8 cellular contexts compared by ENCODE assay signal in the genomic region with DNA sequence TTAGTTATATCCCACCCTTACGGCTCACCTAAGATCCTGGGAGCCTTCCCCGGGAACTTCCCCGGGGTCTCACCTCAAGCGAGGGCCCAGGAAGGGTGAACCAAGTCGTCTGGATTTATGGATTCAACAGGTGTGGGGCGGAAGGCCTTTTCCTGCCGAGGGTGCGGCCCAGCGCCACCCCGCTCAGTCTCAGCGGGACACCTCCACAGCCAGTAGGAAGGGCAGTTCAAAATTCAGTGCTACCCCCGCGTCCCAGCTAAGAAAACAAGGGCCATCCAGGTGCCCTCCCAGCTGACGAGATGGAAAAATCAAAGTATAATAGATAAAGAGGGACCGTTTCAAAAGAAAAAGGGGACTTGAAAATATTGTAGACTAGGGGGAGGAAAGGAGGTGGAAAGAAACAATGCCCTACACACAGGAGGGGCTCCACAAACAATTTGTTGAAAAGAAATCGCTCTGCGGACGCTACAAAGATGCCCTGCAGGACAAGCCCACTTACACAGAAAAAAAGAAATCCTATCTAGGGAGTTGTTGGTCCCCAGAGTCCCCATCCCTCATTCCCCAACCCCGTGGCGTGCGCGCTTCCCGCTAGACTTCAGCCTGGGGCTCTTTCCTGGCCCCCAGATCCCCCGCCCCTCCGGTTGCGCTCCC. TPM values are rescaled to one million over a fixed set of nuclear protein-coding genes. Genes with fewer than 3 reads are reported as not detected.
A peak's percentile ranks its signal among the peaks of the same experiment; 100 is the strongest.
DNase-seq lines count a peak whose midpoint lies in the region; ATAC-seq, FAIRE-seq and TF ChIP-seq lines count a peak whose summit lies in the region.

No MANE protein-coding gene starts in this region.

- H3K27ac ChIP-seq in SJCRH30 (peak overlapping the region; percentile 56), esophagus muscularis mucosa (replicated peaks in 1 of 4) (peak overlapping the region; percentile 89 to 97 (median 96))

- H3K4me3 ChIP-seq in SJCRH30 (peak overlapping the region; percentile 95), esophagus muscularis mucosa (peak overlapping the region; percentile 68 to 95 (median 80))

- H3K27ac Mint-ChIP-seq in progenitor cell of endocrine pancreas = peak overlapping the region; percentile 94

- intact Hi-C loops in esophagus muscularis mucosa (cut with DNase I) = loop anchor here (2.0 kb wide), 1 partner anchor 33 kb away; no protein-coding TSS in a partner anchor

- DNase-seq in GM12891 (ENCODE audit: insufficient read length, low spot score) = no peak
- peak; percentile 44 to 55 for DNase-seq in SJCRH30
- DNase-seq in esophagus muscularis mucosa (ENCODE audit: extremely low spot score) = no peak
- DNase-seq in progenitor cell of endocrine pancreas (ENCODE audit: low spot score, unreplicated experiment) = no peak
- no peak for DNase-seq in kidney glomerular epithelial cell (lab: John Stamatoyannopoulos, UW)
- no peak for DNase-seq in NCI-H2196 (lab: John Stamatoyannopoulos, UW; ENCODE audit: unreplicated experiment)
- no peak for DNase-seq in activated CD8-positive, alpha-beta memory T cell treated with anti-CD3 and anti-CD28 coated beads for 24 hours

- peaks cover 28% of the 10 kb centered on the region for H3K27me3 Mint-ChIP-seq in progenitor cell of endocrine pancreas

- FAIRE-seq in GM12891 (lab: Jason Lieb, UNC) = peak; percentile 55

- H3K4me1 Mint-ChIP-seq in progenitor cell of endocrine pancreas (ENCODE audit: low read depth) = peaks cover 28% of the 10 kb centered on the region

- H3K9me3 ChIP-seq in SJCRH30 (replicated peaks) (no peaks in the 10 kb centered on the region), esophagus muscularis mucosa (no peaks in the 10 kb centered on the region)

- no peak for TF ChIP-seq EP300 in esophagus muscularis mucosa (IDR thresholded peaks at IDR 0.05)

- TF ChIP-seq CTCF in esophagus muscularis mucosa (IDR thresholded peaks at IDR 0.05) = no peak
- TF ChIP-seq CTCF in progenitor cell of endocrine pancreas (IDR thresholded peaks at IDR 0.05; ENCODE audit: unreplicated experiment) = no peak

- no peak for ATAC-seq in GM21717 (IDR thresholded peaks at IDR 0.05; ENCODE audit: unreplicated experiment)

- no peak for TF ChIP-seq POLR2A in GM12891 (IDR thresholded peaks at IDR 0.05; ENCODE audit: low read depth, low read length)
- TF ChIP-seq POLR2A in esophagus muscularis mucosa (IDR thresholded peaks at IDR 0.05; ENCODE audit: low read depth) = no peak

- peaks cover 4% of the 10 kb centered on the region for H3K36me3 Mint-ChIP-seq in progenitor cell of endocrine pancreas (ENCODE audit: insufficient read depth)

- no peaks in the 10 kb centered on the region; the same call in 1 of the 2 replicates for H3K36me3 ChIP-seq in SJCRH30
- peaks cover 0 to 6% (median 1%) of the 10 kb centered on the region in 4 donors for H3K36me3 ChIP-seq in esophagus muscularis mucosa

- H3K4me3 Mint-ChIP-seq in progenitor cell of endocrine pancreas (ENCODE audit: low read depth) = peak overlapping the region; percentile 81

- H3K27me3 ChIP-seq in SJCRH30 (no peaks in the 10 kb centered on the region), esophagus muscularis mucosa (no peaks in the 10 kb centered on the region)

- H3K4me1 ChIP-seq in SJCRH30 = peaks cover 27% of the 10 kb centered on the region
- H3K4me1 ChIP-seq in esophagus muscularis mucosa = peaks cover 26 to 71% (median 46%) of the 10 kb centered on the region in 4 donors

- no peaks in the 10 kb centered on the region for H3K9me3 Mint-ChIP-seq in progenitor cell of endocrine pancreas (ENCODE audit: low read depth)

- WGBS in esophagus muscularis mucosa = 44% methylated on average over 25 of the region's 26 CpGs

TF ChIP-seq in GM12891, 5 proteins besides CTCF, POLR2A, EP300 and RAD21:
- TF ChIP-seq POU2F2 (IDR thresholded peaks at IDR 0.05; ENCODE audit: low read depth, low read length) (no peak), TAF1 (IDR thresholded peaks at IDR 0.05; ENCODE audit: low read depth, low read length) (no peak), PAX5 (IDR thresholded peaks at IDR 0.05; ENCODE audit: insufficient read depth, low read length, severe bottlenecking) (no peak), POLR2AphosphoS5 (IDR thresholded peaks at IDR 0.05; ENCODE audit: low read depth, low read length) (no peak), SPI1 (IDR thresholded peaks at IDR 0.05; ENCODE audit: low read depth, low read length) (no peak)

RNA-seq across cellular contexts. Expression of a gene that starts 1.3 kb away (rescaled TPM):
- 33.9 TPM for polyA plus RNA-seq in GM12891 (2012; ENCODE audit: low read depth, missing spikeins)
- 64.8 and 73.2 TPM in 2 replicates for total RNA-seq in SJCRH30 (2014; rRNA removed; shearing (Covaris generic))
- 10 to 100 TPM; 17.4 to 63.6 (median 31.8) TPM for total RNA-seq in esophagus muscularis mucosa
- total RNA-seq in progenitor cell of endocrine pancreas = 49.7 and 54.7 TPM in 2 replicates

Comparison
In these comparisons a context has a peak if more than half of its experiments do, and no peak if none do; other contexts are left out.
1. DNase-seq: peak in SJCRH30 (2 of 2); none in GM12891 (single experiment), esophagus muscularis mucosa (single experiment), progenitor cell of endocrine pancreas (single experiment), kidney glomerular epithelial cell (single experiment), NCI-H2196 (single experiment) and activated CD8-positive, alpha-beta memory T cell treated with anti-CD3 and anti-CD28 coated beads for 24 hours (single experiment).